2 cellular contexts compared by ENCODE assay signal in genomic region chr19:40232479-40232878, GRCh38.
A peak's percentile ranks its signal among the peaks of the same experiment; 100 is the strongest.
TF ChIP-seq lines count a peak whose summit lies in the region.

No MANE protein-coding gene starts in this region.

TF ChIP-seq in GM23338, 12 proteins besides CTCF, POLR2A, EP300 and RAD21:
- TF ChIP-seq, protein P1, sequence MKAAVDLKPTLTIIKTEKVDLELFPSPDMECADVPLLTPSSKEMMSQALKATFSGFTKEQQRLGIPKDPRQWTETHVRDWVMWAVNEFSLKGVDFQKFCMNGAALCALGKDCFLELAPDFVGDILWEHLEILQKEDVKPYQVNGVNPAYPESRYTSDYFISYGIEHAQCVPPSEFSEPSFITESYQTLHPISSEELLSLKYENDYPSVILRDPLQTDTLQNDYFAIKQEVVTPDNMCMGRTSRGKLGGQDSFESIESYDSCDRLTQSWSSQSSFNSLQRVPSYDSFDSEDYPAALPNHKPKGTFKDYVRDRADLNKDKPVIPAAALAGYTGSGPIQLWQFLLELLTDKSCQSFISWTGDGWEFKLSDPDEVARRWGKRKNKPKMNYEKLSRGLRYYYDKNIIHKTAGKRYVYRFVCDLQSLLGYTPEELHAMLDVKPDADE (IDR thresholded peaks at IDR 0.05), result no peak
- TF ChIP-seq STAT1 (IDR thresholded peaks at IDR 0.05; ENCODE audit: unreplicated experiment) (no peak), NANOG (IDR thresholded peaks at IDR 0.05; ENCODE audit: borderline replicate concordance) (no peak), ZNF331 (CRISPR knock-in tag; IDR thresholded peaks at IDR 0.05; ENCODE audit: low read depth) (no peak), REST (IDR thresholded peaks at IDR 0.05; ENCODE audit: unreplicated experiment) (no peak), CREB1 (CRISPR knock-in tag; IDR thresholded peaks at IDR 0.05; ENCODE audit: low read depth) (no peak), POLR2AphosphoS5 (IDR thresholded peaks at IDR 0.05; ENCODE audit: low read depth) (no peak), EZH2phosphoT487 (IDR thresholded peaks at IDR 0.05; ENCODE audit: unreplicated experiment) (no peak), ZNF114 (CRISPR knock-in tag; IDR thresholded peaks at IDR 0.05) (no peak), JUNB (IDR thresholded peaks at IDR 0.05; ENCODE audit: unreplicated experiment) (no peak)
- TF ChIP-seq, protein P2, sequence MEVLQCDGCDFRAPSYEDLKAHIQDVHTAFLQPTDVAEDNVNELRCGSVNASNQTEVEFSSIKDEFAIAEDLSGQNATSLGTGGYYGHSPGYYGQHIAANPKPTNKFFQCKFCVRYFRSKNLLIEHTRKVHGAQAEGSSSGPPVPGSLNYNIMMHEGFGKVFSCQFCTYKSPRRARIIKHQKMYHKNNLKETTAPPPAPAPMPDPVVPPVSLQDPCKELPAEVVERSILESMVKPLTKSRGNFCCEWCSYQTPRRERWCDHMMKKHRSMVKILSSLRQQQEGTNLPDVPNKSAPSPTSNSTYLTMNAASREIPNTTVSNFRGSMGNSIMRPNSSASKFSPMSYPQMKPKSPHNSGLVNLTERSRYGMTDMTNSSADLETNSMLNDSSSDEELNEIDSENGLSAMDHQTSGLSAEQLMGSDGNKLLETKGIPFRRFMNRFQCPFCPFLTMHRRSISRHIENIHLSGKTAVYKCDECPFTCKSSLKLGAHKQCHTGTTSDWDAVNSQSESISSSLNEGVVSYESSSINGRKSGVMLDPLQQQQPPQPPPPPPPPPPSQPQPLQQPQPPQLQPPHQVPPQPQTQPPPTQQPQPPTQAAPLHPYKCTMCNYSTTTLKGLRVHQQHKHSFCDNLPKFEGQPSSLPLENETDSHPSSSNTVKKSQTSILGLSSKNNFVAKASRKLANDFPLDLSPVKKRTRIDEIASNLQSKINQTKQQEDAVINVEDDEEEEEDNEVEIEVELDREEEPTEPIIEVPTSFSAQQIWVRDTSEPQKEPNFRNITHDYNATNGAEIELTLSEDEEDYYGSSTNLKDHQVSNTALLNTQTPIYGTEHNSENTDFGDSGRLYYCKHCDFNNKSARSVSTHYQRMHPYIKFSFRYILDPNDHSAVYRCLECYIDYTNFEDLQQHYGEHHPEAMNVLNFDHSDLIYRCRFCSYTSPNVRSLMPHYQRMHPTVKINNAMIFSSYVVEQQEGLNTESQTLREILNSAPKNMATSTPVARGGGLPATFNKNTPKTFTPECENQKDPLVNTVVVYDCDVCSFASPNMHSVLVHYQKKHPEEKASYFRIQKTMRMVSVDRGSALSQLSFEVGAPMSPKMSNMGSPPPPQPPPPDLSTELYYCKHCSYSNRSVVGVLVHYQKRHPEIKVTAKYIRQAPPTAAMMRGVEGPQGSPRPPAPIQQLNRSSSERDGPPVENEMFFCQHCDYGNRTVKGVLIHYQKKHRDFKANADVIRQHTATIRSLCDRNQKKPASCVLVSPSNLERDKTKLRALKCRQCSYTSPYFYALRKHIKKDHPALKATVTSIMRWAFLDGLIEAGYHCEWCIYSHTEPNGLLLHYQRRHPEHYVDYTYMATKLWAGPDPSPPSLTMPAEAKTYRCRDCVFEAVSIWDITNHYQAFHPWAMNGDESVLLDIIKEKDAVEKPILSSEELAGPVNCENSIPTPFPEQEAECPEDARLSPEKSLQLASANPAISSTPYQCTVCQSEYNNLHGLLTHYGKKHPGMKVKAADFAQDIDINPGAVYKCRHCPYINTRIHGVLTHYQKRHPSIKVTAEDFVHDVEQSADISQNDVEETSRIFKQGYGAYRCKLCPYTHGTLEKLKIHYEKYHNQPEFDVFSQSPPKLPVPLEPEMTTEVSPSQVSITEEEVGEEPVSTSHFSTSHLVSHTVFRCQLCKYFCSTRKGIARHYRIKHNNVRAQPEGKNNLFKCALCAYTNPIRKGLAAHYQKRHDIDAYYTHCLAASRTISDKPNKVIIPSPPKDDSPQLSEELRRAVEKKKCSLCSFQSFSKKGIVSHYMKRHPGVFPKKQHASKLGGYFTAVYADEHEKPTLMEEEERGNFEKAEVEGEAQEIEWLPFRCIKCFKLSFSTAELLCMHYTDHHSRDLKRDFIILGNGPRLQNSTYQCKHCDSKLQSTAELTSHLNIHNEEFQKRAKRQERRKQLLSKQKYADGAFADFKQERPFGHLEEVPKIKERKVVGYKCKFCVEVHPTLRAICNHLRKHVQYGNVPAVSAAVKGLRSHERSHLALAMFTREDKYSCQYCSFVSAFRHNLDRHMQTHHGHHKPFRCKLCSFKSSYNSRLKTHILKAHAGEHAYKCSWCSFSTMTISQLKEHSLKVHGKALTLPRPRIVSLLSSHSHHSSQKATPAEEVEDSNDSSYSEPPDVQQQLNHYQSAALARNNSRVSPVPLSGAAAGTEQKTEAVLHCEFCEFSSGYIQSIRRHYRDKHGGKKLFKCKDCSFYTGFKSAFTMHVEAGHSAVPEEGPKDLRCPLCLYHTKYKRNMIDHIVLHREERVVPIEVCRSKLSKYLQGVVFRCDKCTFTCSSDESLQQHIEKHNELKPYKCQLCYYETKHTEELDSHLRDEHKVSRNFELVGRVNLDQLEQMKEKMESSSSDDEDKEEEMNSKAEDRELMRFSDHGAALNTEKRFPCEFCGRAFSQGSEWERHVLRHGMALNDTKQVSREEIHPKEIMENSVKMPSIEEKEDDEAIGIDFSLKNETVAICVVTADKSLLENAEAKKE (CRISPR knock-in tag; IDR thresholded peaks at IDR 0.05), result no peak

TF ChIP-seq in HepG2, 621 proteins besides CTCF, POLR2A, EP300 and RAD21 (continues in another document):
- TF ChIP-seq FOXA1 (IDR thresholded peaks at IDR 0.05), result no peak
- TF ChIP-seq FOXA1 (CRISPR knock-in tag; IDR thresholded peaks at IDR 0.05), result 0 out of 2 replicates have a peak, but pooled peaks have one; percentile 18
- 0 out of 2 replicates have a peak, but pooled peaks have one; percentile 18 for TF ChIP-seq RARA (CRISPR knock-in tag; IDR thresholded peaks at IDR 0.05)
- TF ChIP-seq ZNF331 (CRISPR knock-in tag; IDR thresholded peaks at IDR 0.05), result 0 out of 2 replicates have a peak, but pooled peaks have one; percentile 13
- TF ChIP-seq CBX2 (IDR thresholded peaks at IDR 0.05; ENCODE audit: low read depth, low read length), result no peak
- no peak for TF ChIP-seq CBX2 (CRISPR knock-in tag; IDR thresholded peaks at IDR 0.05; ENCODE audit: low read depth)
- TF ChIP-seq, protein P3, sequence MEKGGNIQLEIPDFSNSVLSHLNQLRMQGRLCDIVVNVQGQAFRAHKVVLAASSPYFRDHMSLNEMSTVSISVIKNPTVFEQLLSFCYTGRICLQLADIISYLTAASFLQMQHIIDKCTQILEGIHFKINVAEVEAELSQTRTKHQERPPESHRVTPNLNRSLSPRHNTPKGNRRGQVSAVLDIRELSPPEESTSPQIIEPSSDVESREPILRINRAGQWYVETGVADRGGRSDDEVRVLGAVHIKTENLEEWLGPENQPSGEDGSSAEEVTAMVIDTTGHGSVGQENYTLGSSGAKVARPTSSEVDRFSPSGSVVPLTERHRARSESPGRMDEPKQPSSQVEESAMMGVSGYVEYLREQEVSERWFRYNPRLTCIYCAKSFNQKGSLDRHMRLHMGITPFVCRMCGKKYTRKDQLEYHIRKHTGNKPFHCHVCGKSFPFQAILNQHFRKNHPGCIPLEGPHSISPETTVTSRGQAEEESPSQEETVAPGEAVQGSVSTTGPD (CRISPR knock-in tag; IDR thresholded peaks at IDR 0.05), result no peak
- TF ChIP-seq ZNF33B (CRISPR knock-in tag; IDR thresholded peaks at IDR 0.05), result no peak
- TF ChIP-seq, protein P4, sequence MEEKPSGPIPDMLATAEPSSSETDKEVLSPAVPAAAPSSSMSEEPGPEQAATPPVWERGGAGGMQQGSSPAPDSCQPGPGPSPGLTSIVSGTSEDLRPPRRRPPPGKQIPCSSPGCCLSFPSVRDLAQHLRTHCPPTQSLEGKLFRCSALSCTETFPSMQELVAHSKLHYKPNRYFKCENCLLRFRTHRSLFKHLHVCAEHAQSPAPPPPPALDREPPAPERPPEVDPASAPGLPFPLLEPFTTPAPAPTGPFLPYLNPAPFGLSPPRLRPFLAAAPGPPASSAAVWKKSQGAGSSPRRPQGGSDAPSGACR (CRISPR knock-in tag; IDR thresholded peaks at IDR 0.05), result no peak
- no peak for TF ChIP-seq STAG1 (CRISPR knock-in tag; IDR thresholded peaks at IDR 0.05)
- TF ChIP-seq THAP11 (CRISPR knock-in tag; IDR thresholded peaks at IDR 0.05), result 0 out of 2 replicates have a peak, but pooled peaks have one; percentile 28
- no peak for TF ChIP-seq POLR2AphosphoS2 (IDR thresholded peaks at IDR 0.05; ENCODE audit: low read depth, low read length)
- TF ChIP-seq, protein P5, sequence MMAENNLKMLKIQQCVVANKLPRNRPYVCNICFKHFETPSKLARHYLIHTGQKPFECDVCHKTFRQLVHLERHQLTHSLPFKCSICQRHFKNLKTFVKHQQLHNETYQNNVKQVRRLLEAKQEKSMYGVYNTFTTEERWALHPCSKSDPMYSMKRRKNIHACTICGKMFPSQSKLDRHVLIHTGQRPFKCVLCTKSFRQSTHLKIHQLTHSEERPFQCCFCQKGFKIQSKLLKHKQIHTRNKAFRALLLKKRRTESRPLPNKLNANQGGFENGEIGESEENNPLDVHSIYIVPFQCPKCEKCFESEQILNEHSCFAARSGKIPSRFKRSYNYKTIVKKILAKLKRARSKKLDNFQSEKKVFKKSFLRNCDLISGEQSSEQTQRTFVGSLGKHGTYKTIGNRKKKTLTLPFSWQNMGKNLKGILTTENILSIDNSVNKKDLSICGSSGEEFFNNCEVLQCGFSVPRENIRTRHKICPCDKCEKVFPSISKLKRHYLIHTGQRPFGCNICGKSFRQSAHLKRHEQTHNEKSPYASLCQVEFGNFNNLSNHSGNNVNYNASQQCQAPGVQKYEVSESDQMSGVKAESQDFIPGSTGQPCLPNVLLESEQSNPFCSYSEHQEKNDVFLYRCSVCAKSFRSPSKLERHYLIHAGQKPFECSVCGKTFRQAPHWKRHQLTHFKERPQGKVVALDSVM (CRISPR knock-in tag; IDR thresholded peaks at IDR 0.05), result no peak
- no peak for TF ChIP-seq ZEB1 (IDR thresholded peaks at IDR 0.05; ENCODE audit: insufficient replicate concordance, low read depth)
- no peak for TF ChIP-seq ZSCAN31 (CRISPR knock-in tag; IDR thresholded peaks at IDR 0.05; ENCODE audit: low read depth)
- TF ChIP-seq, protein P6, sequence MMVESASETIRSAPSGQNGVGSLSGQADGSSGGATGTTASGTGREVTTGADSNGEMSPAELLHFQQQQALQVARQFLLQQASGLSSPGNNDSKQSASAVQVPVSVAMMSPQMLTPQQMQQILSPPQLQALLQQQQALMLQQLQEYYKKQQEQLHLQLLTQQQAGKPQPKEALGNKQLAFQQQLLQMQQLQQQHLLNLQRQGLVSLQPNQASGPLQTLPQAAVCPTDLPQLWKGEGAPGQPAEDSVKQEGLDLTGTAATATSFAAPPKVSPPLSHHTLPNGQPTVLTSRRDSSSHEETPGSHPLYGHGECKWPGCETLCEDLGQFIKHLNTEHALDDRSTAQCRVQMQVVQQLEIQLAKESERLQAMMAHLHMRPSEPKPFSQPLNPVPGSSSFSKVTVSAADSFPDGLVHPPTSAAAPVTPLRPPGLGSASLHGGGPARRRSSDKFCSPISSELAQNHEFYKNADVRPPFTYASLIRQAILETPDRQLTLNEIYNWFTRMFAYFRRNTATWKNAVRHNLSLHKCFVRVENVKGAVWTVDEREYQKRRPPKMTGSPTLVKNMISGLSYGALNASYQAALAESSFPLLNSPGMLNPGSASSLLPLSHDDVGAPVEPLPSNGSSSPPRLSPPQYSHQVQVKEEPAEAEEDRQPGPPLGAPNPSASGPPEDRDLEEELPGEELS (CRISPR knock-in tag; IDR thresholded peaks at IDR 0.05), result no peak
- peak; percentile 21; the same call in 1 of the 2 replicates for TF ChIP-seq HDAC2 (CRISPR knock-in tag; IDR thresholded peaks at IDR 0.05)
- TF ChIP-seq CEBPG (CRISPR knock-in tag; IDR thresholded peaks at IDR 0.05), result 0 out of 2 replicates have a peak, but pooled peaks have one; percentile 24
- TF ChIP-seq, protein P7, sequence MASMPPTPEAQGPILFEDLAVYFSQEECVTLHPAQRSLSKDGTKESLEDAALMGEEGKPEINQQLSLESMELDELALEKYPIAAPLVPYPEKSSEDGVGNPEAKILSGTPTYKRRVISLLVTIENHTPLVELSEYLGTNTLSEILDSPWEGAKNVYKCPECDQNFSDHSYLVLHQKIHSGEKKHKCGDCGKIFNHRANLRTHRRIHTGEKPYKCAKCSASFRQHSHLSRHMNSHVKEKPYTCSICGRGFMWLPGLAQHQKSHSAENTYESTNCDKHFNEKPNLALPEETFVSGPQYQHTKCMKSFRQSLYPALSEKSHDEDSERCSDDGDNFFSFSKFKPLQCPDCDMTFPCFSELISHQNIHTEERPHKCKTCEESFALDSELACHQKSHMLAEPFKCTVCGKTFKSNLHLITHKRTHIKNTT (CRISPR knock-in tag; IDR thresholded peaks at IDR 0.05), result no peak
- TF ChIP-seq ZHX1 (CRISPR knock-in tag; IDR thresholded peaks at IDR 0.05; ENCODE audit: low read depth), result 0 out of 2 replicates have a peak, but pooled peaks have one; percentile 49
- no peak for TF ChIP-seq ZNF83 (CRISPR knock-in tag; IDR thresholded peaks at IDR 0.05; ENCODE audit: borderline replicate concordance)
- no peak for TF ChIP-seq ISL2 (CRISPR knock-in tag; IDR thresholded peaks at IDR 0.05)
- TF ChIP-seq GTF2F1 (IDR thresholded peaks at IDR 0.05; ENCODE audit: low read length), result no peak
- no peak for TF ChIP-seq SUZ12 (IDR thresholded peaks at IDR 0.05; ENCODE audit: low read depth, low read length)
- TF ChIP-seq ZNF616 (CRISPR knock-in tag; IDR thresholded peaks at IDR 0.05; ENCODE audit: low read depth), result no peak
- no peak for TF ChIP-seq ZNF30 (CRISPR knock-in tag; IDR thresholded peaks at IDR 0.05)
- peak; percentile 51; the same call in 1 of the 2 replicates for TF ChIP-seq HOXA3 (CRISPR knock-in tag; IDR thresholded peaks at IDR 0.05)
- TF ChIP-seq ZNF572 (CRISPR knock-in tag; IDR thresholded peaks at IDR 0.05), result no peak
- TF ChIP-seq ZNF496 (CRISPR knock-in tag; IDR thresholded peaks at IDR 0.05; ENCODE audit: insufficient replicate concordance), result no peak
- TF ChIP-seq YEATS4 (CRISPR knock-in tag; IDR thresholded peaks at IDR 0.05; ENCODE audit: borderline replicate concordance), result no peak
- TF ChIP-seq PHF21A (CRISPR knock-in tag; IDR thresholded peaks at IDR 0.05), result 0 out of 2 replicates have a peak, but pooled peaks have one; percentile 24
- TF ChIP-seq NR2F2 (IDR thresholded peaks at IDR 0.05; ENCODE audit: borderline replicate concordance, low read depth), result peak; percentile 28; the same call in 1 of the 2 replicates
- TF ChIP-seq THAP7 (CRISPR knock-in tag; IDR thresholded peaks at IDR 0.05), result no peak
